In genomic region chr3:10205461-10206165, GRCh38 we compare ENCODE assay signal across 9 cellular contexts. TPM values are rescaled to one million over a fixed set of nuclear protein-coding genes. Genes with fewer than 3 reads are reported as not detected.
A peak's percentile ranks its signal among the peaks of the same experiment; 100 is the strongest.
DNase-seq lines count a peak whose midpoint lies in the region; ATAC-seq and TF ChIP-seq lines count a peak whose summit lies in the region.
"Had no signal": no experiment of that assay in that cellular context is flagged by ENCODE, and none has a peak within 500 bp of the region (broad histone marks: within the 10 kb centered on the region; RNA-seq: fewer than 3 reads in every experiment).

No MANE protein-coding gene starts in this region.

- no peaks in the 10 kb centered on the region for H3K9me3 ChIP-seq in skeletal muscle tissue (ENCODE audit: control insufficient read depth in 3 of 3, low read length in 3 of 3)

- peak overlapping the region; percentile 74 for H3K27ac ChIP-seq in skeletal muscle tissue (ENCODE audit: low read depth, low read length)

- H3K27me3 ChIP-seq in skeletal muscle tissue (ENCODE audit: control insufficient read depth in 3 of 3, insufficient read depth in 3 of 3, low read length in 3 of 3): no peaks in the 10 kb centered on the region

- H3K36me3 ChIP-seq in skeletal muscle tissue (ENCODE audit: control insufficient read depth in 3 of 3, insufficient read depth in 3 of 3, low read length in 3 of 3): peaks cover 6 to 21% (median 6%) of the 10 kb centered on the region in 3 donors

- no peak for TF ChIP-seq CTCF in fibroblast of villous mesenchyme (IDR thresholded peaks at IDR 0.05; ENCODE audit: insufficient read depth, low read depth, low read length)

- DNase-seq in GM04504 (ENCODE audit: low read depth) (peak; percentile 83), SW480 (ENCODE audit: low spot score) (peak; percentile 76), fibroblast of villous mesenchyme (ENCODE audit: low read depth) (peak; percentile 70), HPDE6-E6E7 (ENCODE audit: extremely low spot score) (no peak), NCI-H2196 treated with DMSO at 0.1 percent for 48 hours (lab: John Stamatoyannopoulos, UW; ENCODE audit: unreplicated experiment) (no peak)
- DNase-seq: activated CD4-positive, alpha-beta T cell treated with anti-CD3 and anti-CD28 coated beads for 1 hour had no signal

- peaks cover 10 to 30% (median 12%) of the 10 kb centered on the region in 3 donors for H3K4me1 ChIP-seq in skeletal muscle tissue (ENCODE audit: control insufficient read depth in 3 of 3, insufficient read depth in 3 of 3, low read length in 3 of 3)

- H3K9ac ChIP-seq in skeletal muscle tissue (ENCODE audit: low read depth in 1 of 3, low read length in 3 of 3): no peak overlapping the region

- H3K4me3 ChIP-seq in fibroblast of villous mesenchyme (ENCODE audit: low read depth, low read length): no peak overlapping the region
- H3K4me3 ChIP-seq in skeletal muscle tissue (ENCODE audit: low read length in 3 of 3): no peak overlapping the region

- no peak for ATAC-seq in HG03457 (IDR thresholded peaks at IDR 0.05; ENCODE audit: unreplicated experiment)
- ATAC-seq in HG03039 (IDR thresholded peaks at IDR 0.05; ENCODE audit: unreplicated experiment): no peak

RNA-seq across cellular contexts. Expression of gene IRAK2, which starts 40.9 kb away (rescaled TPM):
- total RNA-seq in fibroblast of villous mesenchyme (3.2 and 8.2 TPM in 2 replicates), skeletal muscle tissue (1.6 TPM)

RNA-seq across cellular contexts. Expression of gene TATDN2, which starts 42.6 kb away (rescaled TPM):
- total RNA-seq in fibroblast of villous mesenchyme (16.0 and 21.9 TPM in 2 replicates), skeletal muscle tissue (13.6 TPM)

Comparison
In these comparisons a context has a peak if more than half of its experiments do, and no peak if none do; other contexts are left out.
1. DNase-seq: peak in GM04504 (single experiment), SW480 (single experiment) and fibroblast of villous mesenchyme (single experiment); none in HPDE6-E6E7 (single experiment) and NCI-H2196 treated with DMSO at 0.1 percent for 48 hours (single experiment).